In the genomic region with DNA sequence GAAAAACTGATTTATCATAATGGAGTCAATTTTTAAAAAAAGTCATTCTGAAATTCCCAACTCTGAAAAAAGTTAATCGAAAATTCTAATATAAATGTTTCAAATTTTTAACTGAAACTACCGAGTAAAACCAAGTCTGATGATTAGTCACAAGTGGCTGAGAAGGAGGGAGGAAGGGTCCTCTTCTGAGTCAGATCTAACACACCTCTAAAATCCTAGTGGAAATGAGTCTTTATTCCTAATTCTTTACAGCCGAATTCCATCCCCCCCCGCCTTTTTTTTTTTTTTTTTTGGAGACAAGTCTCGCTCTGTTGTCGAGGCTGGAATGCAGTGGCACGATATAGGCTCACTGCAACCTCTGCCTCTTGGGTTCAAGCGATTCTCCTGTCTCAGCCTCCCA, we compare ENCODE assay signal across 30 cellular contexts. TPM values are rescaled to one million over a fixed set of nuclear protein-coding genes. Genes with fewer than 3 reads are reported as not detected.
DNase-seq lines count a peak whose midpoint lies in the region; ATAC-seq lines count a peak whose summit lies in the region.
"Had no signal": no experiment of that assay in that cellular context is flagged by ENCODE, and none has a peak within 500 bp of the region (broad histone marks: within the 10 kb centered on the region; RNA-seq: fewer than 3 reads in every experiment).

No MANE protein-coding gene starts in this region.

- no peaks in the 10 kb centered on the region for H3K9me3 ChIP-seq in Karpas-422 (ENCODE audit: low read length)
- H3K9me3 ChIP-seq in skeletal muscle tissue (ENCODE audit: control insufficient read depth in 3 of 3, low read length in 3 of 3), result no peaks in the 10 kb centered on the region
- H3K9me3 ChIP-seq: adrenal gland, Peyer's patch had no signal

- DNase-seq in activated T-cell treated with anti-CD3 and anti-CD28 coated beads, Interleukin-2, amount 50 U/mL, for 24 hours, result no peak
- no peak for DNase-seq in activated T-cell treated with anti-CD3 and anti-CD28 coated beads, Interleukin-2, amount 50 U/mL, for 4 hours
- no peak for DNase-seq in Karpas-422
- no peak for DNase-seq in epithelial cell of prostate (ENCODE audit: low read depth, low spot score)
- DNase-seq in SK-N-DZ (ENCODE audit: low spot score), result no peak
- no peak for DNase-seq in nucleus accumbens (lab: John Stamatoyannopoulos, UW)
- DNase-seq: activated CD4-positive, alpha-beta T cell treated with anti-CD3 and anti-CD28 coated beads for 4 hours; activated naive CD4-positive, alpha-beta T cell treated with anti-CD3 and anti-CD28 coated beads for 36 hours; activated T-cell treated with anti-CD3 and anti-CD28 coated beads, Interleukin-2, amount 50 U/mL, for 72 hours; adrenal gland; CD8-positive, alpha-beta T cell; DMS 273 treated with DMSO at 0.1 percent for 48 hours; effector CD4-positive, alpha-beta T cell; foreskin melanocyte; hippocampal formation; mesendoderm; NCI-H1105 treated with DMSO at 0.1 percent for 48 hours; NCI-H1930; NCI-H526; Peyer's patch; posterior cingulate gyrus; stimulated activated CD4-positive, alpha-beta T cell treated with anti-CD3 and anti-CD28 coated beads, Interleukin-4, amount 100 ng/mL, for 24 hours; stimulated activated naive CD4-positive, alpha-beta T cell had no signal

- H3K9ac ChIP-seq in Karpas-422 (ENCODE audit: low read length), result no peak overlapping the region
- peak overlapping the region in 2 of 3 donors; percentile 59 to 70 for H3K9ac ChIP-seq in skeletal muscle tissue (ENCODE audit: low read depth in 1 of 3, low read length in 3 of 3)

- H4K20me1 ChIP-seq in Karpas-422 (ENCODE audit: insufficient read depth, low read depth, low read length), result no peaks in the 10 kb centered on the region

- H3K4me1 Mint-ChIP-seq in activated T-cell treated with anti-CD3 and anti-CD28 coated beads, Interleukin-2, amount 50 U/mL, for 24 hours (ENCODE audit: low read depth), result peaks cover 50% of the 10 kb centered on the region
- H3K4me1 Mint-ChIP-seq in activated T-cell treated with anti-CD3 and anti-CD28 coated beads, Interleukin-2, amount 50 U/mL, for 4 hours (ENCODE audit: low read depth), result peaks cover 10% of the 10 kb centered on the region

- H3K4me1 ChIP-seq in Karpas-422 (ENCODE audit: low read length), result peaks cover 69% of the 10 kb centered on the region
- H3K4me1 ChIP-seq in skeletal muscle tissue (ENCODE audit: control insufficient read depth in 3 of 3, insufficient read depth in 3 of 3, low read length in 3 of 3), result peaks cover 56 to 61% (median 60%) of the 10 kb centered on the region in 3 donors

- H3K36me3 ChIP-seq in Karpas-422 (ENCODE audit: insufficient read depth, low read length), result peaks cover 48% of the 10 kb centered on the region
- H3K36me3 ChIP-seq in skeletal muscle tissue (ENCODE audit: control insufficient read depth in 3 of 3, insufficient read depth in 3 of 3, low read length in 3 of 3), result peaks cover 8 to 27% (median 17%) of the 10 kb centered on the region in 3 donors

- H3K4me3 ChIP-seq in Karpas-422 (ENCODE audit: low read length) (no peak overlapping the region), skeletal muscle tissue (ENCODE audit: low read length in 3 of 3) (no peak overlapping the region)
- H3K4me3 ChIP-seq: adrenal gland, Peyer's patch had no signal

- H3K9me3 Mint-ChIP-seq in activated T-cell treated with anti-CD3 and anti-CD28 coated beads, Interleukin-2, amount 50 U/mL, for 24 hours, result no peaks in the 10 kb centered on the region
- no peaks in the 10 kb centered on the region for H3K9me3 Mint-ChIP-seq in activated T-cell treated with anti-CD3 and anti-CD28 coated beads, Interleukin-2, amount 50 U/mL, for 4 hours
- H3K9me3 Mint-ChIP-seq: activated naive CD4-positive, alpha-beta T cell treated with anti-CD3 and anti-CD28 coated beads for 36 hours; activated T-cell treated with anti-CD3 and anti-CD28 coated beads, Interleukin-2, amount 50 U/mL, for 72 hours; brain; CD8-positive, alpha-beta T cell; T-helper 2 cell treated with Interferon-gamma antibody and Interleukin-4, amounts not matched to agents 5 μg/mL and 100 μg/mL, for 36 hours had no signal

- no peak for ATAC-seq in activated T-cell treated with anti-CD3 and anti-CD28 coated beads, Interleukin-2, amount 50 U/mL, for 4 hours
- no peak for ATAC-seq in HG02981 (IDR thresholded peaks at IDR 0.05; ENCODE audit: unreplicated experiment)
- ATAC-seq: activated T-cell treated with anti-CD3 and anti-CD28 coated beads, Interleukin-2, amount 50 U/mL, for 72 hours; CD8-positive, alpha-beta T cell; left lobe of liver; sciatic nerve had no signal

- H3K36me3 Mint-ChIP-seq in activated T-cell treated with anti-CD3 and anti-CD28 coated beads, Interleukin-2, amount 50 U/mL, for 24 hours (ENCODE audit: low read depth), result peaks cover 94% of the 10 kb centered on the region
- H3K36me3 Mint-ChIP-seq in activated T-cell treated with anti-CD3 and anti-CD28 coated beads, Interleukin-2, amount 50 U/mL, for 4 hours (ENCODE audit: insufficient read depth), result peaks cover 45% of the 10 kb centered on the region

- H3K4me2 ChIP-seq in Karpas-422 (ENCODE audit: low read depth, low read length, poor library complexity, severe bottlenecking), result peak overlapping the region; percentile 19

- H2AFZ ChIP-seq in Karpas-422 (ENCODE audit: low read length), result no peak overlapping the region

- no peaks in the 10 kb centered on the region for H3K27me3 Mint-ChIP-seq in activated T-cell treated with anti-CD3 and anti-CD28 coated beads, Interleukin-2, amount 50 U/mL, for 24 hours
- no peaks in the 10 kb centered on the region for H3K27me3 Mint-ChIP-seq in activated T-cell treated with anti-CD3 and anti-CD28 coated beads, Interleukin-2, amount 50 U/mL, for 4 hours (ENCODE audit: low read depth)
- H3K27me3 Mint-ChIP-seq: B cell, brain had no signal

- no peaks in the 10 kb centered on the region for H3K27me3 ChIP-seq in Karpas-422 (ENCODE audit: low read length)
- no peaks in the 10 kb centered on the region for H3K27me3 ChIP-seq in skeletal muscle tissue (ENCODE audit: control insufficient read depth in 3 of 3, insufficient read depth in 3 of 3, low read length in 3 of 3)
- H3K27me3 ChIP-seq: adrenal gland, Peyer's patch had no signal

- H3K79me2 ChIP-seq in Karpas-422 (ENCODE audit: low read length), result peaks cover 76% of the 10 kb centered on the region

- H3K27ac ChIP-seq in Karpas-422 (ENCODE audit: low read length) (peak overlapping the region; percentile 65), epithelial cell of prostate (peak overlapping the region; percentile 49), skeletal muscle tissue (ENCODE audit: low read depth, low read length) (peak overlapping the region; percentile 87)
- H3K27ac ChIP-seq: Peyer's patch had no signal

- peak overlapping the region; percentile 80 for H3K27ac Mint-ChIP-seq in activated T-cell treated with anti-CD3 and anti-CD28 coated beads, Interleukin-2, amount 50 U/mL, for 24 hours
- H3K27ac Mint-ChIP-seq: activated naive CD4-positive, alpha-beta T cell treated with anti-CD3 and anti-CD28 coated beads for 36 hours; B cell; CD8-positive, alpha-beta T cell; T-helper 2 cell treated with Interferon-gamma antibody and Interleukin-4, amounts not matched to agents 5 μg/mL and 100 μg/mL, for 36 hours had no signal

- H3K4me3 Mint-ChIP-seq in activated T-cell treated with anti-CD3 and anti-CD28 coated beads, Interleukin-2, amount 50 U/mL, for 24 hours, result no peak overlapping the region
- H3K4me3 Mint-ChIP-seq in activated T-cell treated with anti-CD3 and anti-CD28 coated beads, Interleukin-2, amount 50 U/mL, for 4 hours, result no peak overlapping the region
- H3K4me3 Mint-ChIP-seq: activated naive CD4-positive, alpha-beta T cell treated with anti-CD3 and anti-CD28 coated beads for 36 hours; activated T-cell treated with anti-CD3 and anti-CD28 coated beads, Interleukin-2, amount 50 U/mL, for 72 hours; B cell; brain; CD8-positive, alpha-beta T cell; T-helper 2 cell treated with Interferon-gamma antibody and Interleukin-4, amounts not matched to agents 5 μg/mL and 100 μg/mL, for 36 hours had no signal

- no peaks in the 10 kb centered on the region for H3K9me2 ChIP-seq in Karpas-422 (replicated peaks; ENCODE audit: insufficient read depth, low read length)

RNA-seq across cellular contexts. Expression of a gene that starts 37.9 kb away (rescaled TPM):
- under 1 TPM; 0.34 to 0.73 (median 0.51) TPM for total RNA-seq in activated T-cell treated with anti-CD3 and anti-CD28 coated beads, Interleukin-2, amount 50 U/mL, for 4 hours
- total RNA-seq in Karpas-422 (2014; rRNA removed; shearing (Covaris generic); ENCODE audit: low replicate concordance), result 0.32 and 1.4 TPM in 2 replicates
- total RNA-seq in skeletal muscle tissue, result 1.6 TPM
- polyA plus RNA-seq in SK-N-DZ (2014; cell fraction: cytosol; rRNA removed), result 0.28 and 0.42 TPM in 2 replicates
- 0.05 and 0.19 TPM in 2 replicates for polyA plus RNA-seq in SK-N-DZ (2014; cell fraction: nucleus; rRNA removed)

RNA-seq across cellular contexts. Expression of a gene that starts 38.1 kb away (rescaled TPM):
- 10 to 100 TPM; 70.7 to 78.4 (median 76.1) TPM for total RNA-seq in activated T-cell treated with anti-CD3 and anti-CD28 coated beads, Interleukin-2, amount 50 U/mL, for 4 hours
- total RNA-seq in Karpas-422 (2014; rRNA removed; shearing (Covaris generic); ENCODE audit: low replicate concordance), result 74.6 and 103 TPM in 2 replicates
- total RNA-seq in skeletal muscle tissue, result 73.1 TPM
- polyA plus RNA-seq in SK-N-DZ (2014; cell fraction: cytosol; rRNA removed), result 88.4 and 108 TPM in 2 replicates
- 138 and 199 TPM in 2 replicates for polyA plus RNA-seq in SK-N-DZ (2014; cell fraction: nucleus; rRNA removed)

RNA-seq across cellular contexts. Expression of a gene that starts 43.1 kb away (rescaled TPM):
- total RNA-seq in activated T-cell treated with anti-CD3 and anti-CD28 coated beads, Interleukin-2, amount 50 U/mL, for 4 hours, result 10 to 100 TPM; 74.2 to 76.4 (median 74.4) TPM
- 16.1 and 27.4 TPM in 2 replicates for total RNA-seq in Karpas-422 (2014; rRNA removed; shearing (Covaris generic); ENCODE audit: low replicate concordance)
- total RNA-seq in skeletal muscle tissue, result 6.3 TPM
- 4.0 and 4.5 TPM in 2 replicates for polyA plus RNA-seq in SK-N-DZ (2014; cell fraction: cytosol; rRNA removed)
- polyA plus RNA-seq in SK-N-DZ (2014; cell fraction: nucleus; rRNA removed), result 3.6 and 8.1 TPM in 2 replicates
